In genomic region chr11:95788921-95789505, GRCh38 we compare ENCODE assay signal across 8 cellular contexts. TPM values are rescaled to one million over a fixed set of nuclear protein-coding genes. Genes with fewer than 3 reads are reported as not detected.
DNase-seq lines count a peak whose midpoint lies in the region; ATAC-seq, FAIRE-seq and TF ChIP-seq lines count a peak whose summit lies in the region.

No MANE protein-coding gene starts in this region.

- no peaks in the 10 kb centered on the region for H3K27me3 ChIP-seq in OCI-LY1 (ENCODE audit: insufficient read depth, low read length)

- H3K9me2 ChIP-seq in OCI-LY1 (ENCODE audit: low read depth, low read length), result no peaks in the 10 kb centered on the region

- TF ChIP-seq CTCF in OCI-LY1 (IDR thresholded peaks at IDR 0.05; ENCODE audit: low read length), result peak; percentile 33; the same call in 1 of the 2 replicates
- no peak for TF ChIP-seq CTCF in D721Med (IDR thresholded peaks at IDR 0.05; ENCODE audit: insufficient read depth, missing control alignments)
- no peak for TF ChIP-seq CTCF in omental fat pad (IDR thresholded peaks at IDR 0.05)

- FAIRE-seq in D721Med (lab: Jason Lieb, UNC), result no peak

- peak; percentile 9 for ATAC-seq in GM21717 (IDR thresholded peaks at IDR 0.05; ENCODE audit: unreplicated experiment)
- ATAC-seq in omental fat pad (ENCODE audit: low FRiP score), result no peak

- H3K27ac ChIP-seq in OCI-LY1 (ENCODE audit: low read depth, low read length, poor library complexity, severe bottlenecking) (peak overlapping the region; percentile 91), angular gyrus (ENCODE audit: low read depth, low read length) (peak overlapping the region; percentile 99), skin epidermis (peak overlapping the region; percentile 90 to 100 (median 99))

- H4K20me1 ChIP-seq in OCI-LY1 (ENCODE audit: insufficient read depth, low read length), result no peaks in the 10 kb centered on the region

- H3K4me3 ChIP-seq in OCI-LY1 (ENCODE audit: low read depth, low read length, poor library complexity, severe bottlenecking), result peak overlapping the region; percentile 99
- H3K4me3 ChIP-seq in skin epidermis, result peak overlapping the region; percentile 65 to 95 (median 83)

- peak overlapping the region; percentile 97 for H3K4me2 ChIP-seq in OCI-LY1 (ENCODE audit: low read length)

- peak; percentile 38 for DNase-seq in COR-L47 (lab: John Stamatoyannopoulos, UW)
- peak; percentile 9 for DNase-seq in iPS DF 19.7 (ENCODE audit: low read depth, low spot score)
- DNase-seq in D721Med (ENCODE audit: insufficient read length, low spot score), result no peak
- DNase-seq in omental fat pad (ENCODE audit: low spot score), result no peak

- H2AFZ ChIP-seq in OCI-LY1 (ENCODE audit: low read length), result no peak overlapping the region

- H3K4me1 ChIP-seq in OCI-LY1 (ENCODE audit: insufficient read depth, low read length, severe bottlenecking), result peaks cover 30% of the 10 kb centered on the region

- H3F3A ChIP-seq in OCI-LY1 (ENCODE audit: insufficient read depth, low read length), result no peaks in the 10 kb centered on the region

- peaks cover 41% of the 10 kb centered on the region for H3K79me2 ChIP-seq in OCI-LY1 (ENCODE audit: insufficient read depth, low read length)

- H3K9me3 ChIP-seq in OCI-LY1 (ENCODE audit: low read length), result no peaks in the 10 kb centered on the region

- peak overlapping the region; percentile 99 for H3K9ac ChIP-seq in OCI-LY1 (ENCODE audit: low read length)

- H3K36me3 ChIP-seq in OCI-LY1 (ENCODE audit: insufficient read depth, low read length), result peaks cover 42% of the 10 kb centered on the region

RNA-seq across cellular contexts. Expression of gene FAM76B, which starts 0.6 kb away (rescaled TPM):
- 10 to 100 TPM; 16.5 to 40.0 (median 25.3) TPM for total RNA-seq in omental fat pad

RNA-seq across cellular contexts. Expression of gene CEP57, which starts 1.3 kb away (rescaled TPM):
- 10 to 100 TPM; 17.8 to 38.9 (median 30.4) TPM for total RNA-seq in omental fat pad

Comparison
In these comparisons a context has a peak if more than half of its experiments do, and no peak if none do; other contexts are left out.
1. DNase-seq: peak in COR-L47 (single experiment) and iPS DF 19.7 (single experiment); none in D721Med (single experiment) and omental fat pad (single experiment).
2. Peak in every context shown above with its lines, with median percentiles within 50 percentile points of each other: H3K27ac ChIP-seq.